ENCODE assay signal across 8 cellular contexts in genomic region chr12:92927055-92927435, GRCh38. TPM values are rescaled to one million over a fixed set of nuclear protein-coding genes. Genes with fewer than 3 reads are reported as not detected.
DNase-seq lines count a peak whose midpoint lies in the region; ATAC-seq and TF ChIP-seq lines count a peak whose summit lies in the region.

No MANE protein-coding gene starts in this region.

- H3K27ac Mint-ChIP-seq in T-helper 1 cell treated with Interleukin-12 subunit alpha and Interleukin-12 subunit beta and Interleukin-4 antibody, amounts not matched to agents 30 μg/mL and 1 μg/mL, for 36 hours: peak overlapping the region; percentile 88
- peak overlapping the region; percentile 90 for H3K27ac Mint-ChIP-seq in natural killer cell

- intact Hi-C loops in natural killer cell (cut with micrococcal nuclease): loop anchor here (5.0 kb wide), 5 partner anchors 335 to 780 kb away; partner anchors contain the start of genes BTG1, NUDT4, SOCS2 and UBE2N
- intact Hi-C loops in transverse colon (cut with DNase I; ENCODE audit: low total_unique reads): no loop called here

- no peak for TF ChIP-seq EP300 in transverse colon (IDR thresholded peaks at IDR 0.05; ENCODE audit: low read depth)

- no peaks in the 10 kb centered on the region for H3K36me3 ChIP-seq in HEK293 (ENCODE audit: control insufficient read depth in 2 of 2, insufficient read depth in 1 of 2, low read length in 2 of 2)
- H3K36me3 ChIP-seq in transverse colon: no peaks in the 10 kb centered on the region

- H3K27ac ChIP-seq in HEK293 (ENCODE audit: extremely low read depth, low read depth, low read length) (no peak overlapping the region; the same call in 1 of the 2 replicates), transverse colon (peak overlapping the region; percentile 99 to 100 (median 100))

- H3K27me3 ChIP-seq in transverse colon: no peaks in the 10 kb centered on the region

- H3K4me1 Mint-ChIP-seq in T-helper 1 cell treated with Interleukin-12 subunit alpha and Interleukin-12 subunit beta and Interleukin-4 antibody, amounts not matched to agents 30 μg/mL and 1 μg/mL, for 36 hours (ENCODE audit: low read depth): peaks cover 30% of the 10 kb centered on the region
- peaks cover 37 to 39% of the 10 kb centered on the region in 2 donors for H3K4me1 Mint-ChIP-seq in natural killer cell

- TF ChIP-seq CTCF in HEK293 (tag by site-specific recombination; IDR thresholded peaks at IDR 0.05): peak; percentile 84
- no peak for TF ChIP-seq CTCF in natural killer cell (IDR thresholded peaks at IDR 0.05)
- TF ChIP-seq CTCF in transverse colon (IDR thresholded peaks at IDR 0.05): peak in 2 of 5 experiments; percentile 13 to 16

- peaks cover 3% of the 10 kb centered on the region for H3K9me3 Mint-ChIP-seq in T-helper 1 cell treated with Interleukin-12 subunit alpha and Interleukin-12 subunit beta and Interleukin-4 antibody, amounts not matched to agents 30 μg/mL and 1 μg/mL, for 36 hours
- no peaks in the 10 kb centered on the region for H3K9me3 Mint-ChIP-seq in natural killer cell

- POLR2A ChIA-PET in HEK293 (lab: Yijun Ruan, JAX): interaction anchor here (0.6 kb wide), 1 partner anchor 92 kb away, joined by 3 read pairs; no protein-coding TSS in a partner anchor

- CTCF ChIA-PET in HEK293 (lab: Yijun Ruan, JAX): interaction anchor here (0.5 to 1.9 kb wide), 6 partner anchors 24 to 507 kb away, joined by 3 to 7 read pairs (median 4); no protein-coding TSS in a partner anchor

- ATAC-seq in natural killer cell: peak in 1 of 3 donors; percentile 4

- DNase-seq in COR-L47 (lab: John Stamatoyannopoulos, UW) (peak; percentile 20), cerebellar cortex (ENCODE audit: low spot score) (peak; percentile 41), natural killer cell (peak; percentile 22), transverse colon (no peak), SHP77 (lab: John Stamatoyannopoulos, UW) (no peak), NCI-H2081 (lab: John Stamatoyannopoulos, UW) (no peak)

- peaks cover 21% of the 10 kb centered on the region for H3K27me3 Mint-ChIP-seq in T-helper 1 cell treated with Interleukin-12 subunit alpha and Interleukin-12 subunit beta and Interleukin-4 antibody, amounts not matched to agents 30 μg/mL and 1 μg/mL, for 36 hours (ENCODE audit: low read depth)
- H3K27me3 Mint-ChIP-seq in natural killer cell (ENCODE audit: low read depth in 2 of 2): no peaks in the 10 kb centered on the region

- peaks cover 15% of the 10 kb centered on the region for H3K36me3 Mint-ChIP-seq in T-helper 1 cell treated with Interleukin-12 subunit alpha and Interleukin-12 subunit beta and Interleukin-4 antibody, amounts not matched to agents 30 μg/mL and 1 μg/mL, for 36 hours (ENCODE audit: low read depth)
- H3K36me3 Mint-ChIP-seq in natural killer cell: no peaks in the 10 kb centered on the region

- in situ Hi-C loops in transverse colon (cut with MboI; ENCODE audit: low pct_ligation_motif_present in 1 of 4, low pct_unique_long_range_greater_than_20kb in 1 of 4, low sequenced_read_pairs in 3 of 4): no loop called here

- H3K9me3 ChIP-seq in HEK293 (ENCODE audit: control insufficient read depth, insufficient read depth, low read depth, low read length) (no peaks in the 10 kb centered on the region; the same call in 1 of the 2 replicates), transverse colon (no peaks in the 10 kb centered on the region)

- H3K4me1 ChIP-seq in HEK293 (ENCODE audit: control insufficient read depth, insufficient read depth, low read length) (peaks cover 11% of the 10 kb centered on the region; the same call in 1 of the 2 replicates), transverse colon (peaks cover 20 to 45% (median 24%) of the 10 kb centered on the region in 4 donors)

- 0 to 7% methylated on average over 4 of the region's 4 CpGs for WGBS in transverse colon (ENCODE audit: low coverage in 1 of 2), 2 donors

- peak overlapping the region; percentile 74 for H3K4me3 Mint-ChIP-seq in T-helper 1 cell treated with Interleukin-12 subunit alpha and Interleukin-12 subunit beta and Interleukin-4 antibody, amounts not matched to agents 30 μg/mL and 1 μg/mL, for 36 hours
- peak overlapping the region; percentile 87 for H3K4me3 Mint-ChIP-seq in natural killer cell

- TF ChIP-seq POLR2A in transverse colon (IDR thresholded peaks at IDR 0.05): no peak

- H3K4me3 ChIP-seq in HEK293 (ENCODE audit: low read depth, low read length) (peak overlapping the region; percentile 7; the same call in 1 of the 2 replicates), transverse colon (peak overlapping the region in 1 of 4 donors; percentile 96)

TF ChIP-seq in HEK293, 187 proteins besides CTCF, POLR2A, EP300 and RAD21:
- peak; percentile 8; the same call in 1 of the 2 replicates for TF ChIP-seq OSR2 (tag by site-specific recombination; IDR thresholded peaks at IDR 0.05)
- TF ChIP-seq, protein P1, sequence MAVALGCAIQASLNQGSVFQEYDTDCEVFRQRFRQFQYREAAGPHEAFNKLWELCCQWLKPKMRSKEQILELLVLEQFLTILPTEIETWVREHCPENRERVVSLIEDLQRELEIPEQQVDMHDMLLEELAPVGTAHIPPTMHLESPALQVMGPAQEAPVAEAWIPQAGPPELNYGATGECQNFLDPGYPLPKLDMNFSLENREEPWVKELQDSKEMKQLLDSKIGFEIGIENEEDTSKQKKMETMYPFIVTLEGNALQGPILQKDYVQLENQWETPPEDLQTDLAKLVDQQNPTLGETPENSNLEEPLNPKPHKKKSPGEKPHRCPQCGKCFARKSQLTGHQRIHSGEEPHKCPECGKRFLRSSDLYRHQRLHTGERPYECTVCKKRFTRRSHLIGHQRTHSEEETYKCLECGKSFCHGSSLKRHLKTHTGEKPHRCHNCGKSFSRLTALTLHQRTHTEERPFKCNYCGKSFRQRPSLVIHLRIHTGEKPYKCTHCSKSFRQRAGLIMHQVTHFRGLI (tag by site-specific recombination; IDR thresholded peaks at IDR 0.05): no peak
- TF ChIP-seq GLIS1 (tag by site-specific recombination; IDR thresholded peaks at IDR 0.05): 0 out of 2 replicates have a peak, but pooled peaks have one; percentile 36
TF ChIP-seq in HEK293: peak in this region for 2.

RNA-seq across cellular contexts. Expression of gene EEA1, which starts 2.0 kb away (rescaled TPM):
- total RNA-seq in natural killer cell (10 to 100 TPM; 15.0 to 20.0 (median 15.0) TPM), transverse colon (10 to 100 TPM; 11.6 to 25.4 (median 21.7) TPM)

Comparison
In these comparisons a context has a peak if more than half of its experiments do, and no peak if none do; other contexts are left out.
1. DNase-seq: peak in COR-L47 (single experiment), cerebellar cortex (single experiment) and natural killer cell (single experiment); none in transverse colon (single experiment), SHP77 (0 of 2) and NCI-H2081 (0 of 2).